In the genomic region with DNA sequence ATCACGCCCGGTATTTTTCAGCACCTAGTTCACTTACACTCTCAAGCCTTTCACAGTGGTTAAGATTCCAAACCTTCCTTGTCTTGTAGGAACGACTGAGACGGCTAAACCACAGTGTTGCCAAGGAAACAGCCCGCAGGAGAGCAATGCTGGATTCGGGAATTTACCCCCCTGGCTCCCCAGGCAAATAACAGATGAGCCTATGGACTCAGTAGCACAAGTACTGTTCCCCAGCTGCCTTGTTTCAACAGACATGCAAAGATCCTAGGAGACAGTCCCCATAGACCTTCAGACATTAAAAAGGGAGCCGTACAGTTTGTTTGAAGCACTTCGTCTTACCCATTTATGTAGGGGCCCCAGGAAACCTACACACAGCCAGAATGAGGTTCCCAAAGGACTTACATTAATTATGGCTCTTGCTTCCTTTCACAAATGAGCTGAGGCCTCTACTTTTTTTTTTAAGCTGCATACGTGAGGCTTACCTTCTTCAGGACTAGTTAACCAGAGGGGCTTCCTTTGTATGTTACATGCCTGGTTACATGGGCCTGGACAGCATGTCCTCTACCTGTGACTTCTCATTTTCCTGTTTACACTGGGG, we compare ENCODE assay signal across 1 cellular context.
TF ChIP-seq lines count a peak whose summit lies in the region.

No MANE protein-coding gene starts in this region.

TF ChIP-seq in H1, 55 proteins besides CTCF, POLR2A, EP300 and RAD21:
- no peak for TF ChIP-seq SP1 (IDR thresholded peaks at IDR 0.05; ENCODE audit: low read depth, low read length)
- peak; percentile 46; the same call in 1 of the 2 replicates for TF ChIP-seq CHD2 (IDR thresholded peaks at IDR 0.05; ENCODE audit: low read length)
- peak; percentile 62 for TF ChIP-seq POLR2AphosphoS5 (IDR thresholded peaks at IDR 0.05; ENCODE audit: low read depth, low read length)
